In the genomic region with DNA sequence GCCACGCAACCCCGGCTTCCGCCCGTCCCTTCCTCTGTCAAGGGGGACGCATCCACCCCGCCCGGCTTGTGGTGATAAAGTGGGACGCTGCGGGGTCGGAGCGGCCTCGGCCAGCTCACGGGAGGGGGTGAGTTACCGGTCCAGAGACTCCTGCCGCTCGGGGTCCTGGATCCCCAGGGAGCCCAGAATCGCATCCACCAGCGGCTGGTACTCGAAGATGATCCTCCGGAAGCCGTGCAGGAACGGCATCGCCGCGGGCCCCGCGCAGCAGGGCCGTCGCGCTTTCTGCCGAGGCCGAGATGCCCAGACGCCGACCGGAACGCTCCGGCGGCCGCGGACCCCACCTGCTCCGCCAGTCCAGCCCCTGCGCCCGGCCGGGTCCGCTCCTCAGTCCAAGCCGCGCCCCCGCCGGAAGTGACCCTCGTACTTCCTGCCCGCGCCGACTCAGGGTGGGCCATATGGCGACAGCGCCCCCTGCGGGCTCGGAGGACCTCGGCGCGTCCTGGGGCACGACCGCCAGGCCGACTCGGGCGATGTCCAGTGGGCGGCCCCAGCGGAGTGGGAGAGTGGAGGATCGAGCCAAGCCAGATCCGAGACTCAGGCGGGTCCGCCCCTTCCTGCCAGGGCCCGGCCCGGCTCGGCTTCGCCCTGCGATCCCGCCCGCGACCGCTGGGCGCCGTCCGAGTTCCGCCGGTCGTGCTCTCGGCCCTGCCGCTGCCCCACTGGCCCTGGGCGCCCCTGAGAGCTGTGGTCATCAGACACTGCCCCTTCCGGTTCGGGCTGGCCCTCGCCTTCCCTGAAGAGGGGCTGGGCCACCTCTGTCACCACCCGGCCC, we compare ENCODE assay signal across 8 cellular contexts. TPM values are rescaled to one million over a fixed set of nuclear protein-coding genes. Genes with fewer than 3 reads are reported as not detected.
A peak's percentile ranks its signal among the peaks of the same experiment; 100 is the strongest.
DNase-seq lines count a peak whose midpoint lies in the region; ATAC-seq and TF ChIP-seq lines count a peak whose summit lies in the region.

A gene with protein sequence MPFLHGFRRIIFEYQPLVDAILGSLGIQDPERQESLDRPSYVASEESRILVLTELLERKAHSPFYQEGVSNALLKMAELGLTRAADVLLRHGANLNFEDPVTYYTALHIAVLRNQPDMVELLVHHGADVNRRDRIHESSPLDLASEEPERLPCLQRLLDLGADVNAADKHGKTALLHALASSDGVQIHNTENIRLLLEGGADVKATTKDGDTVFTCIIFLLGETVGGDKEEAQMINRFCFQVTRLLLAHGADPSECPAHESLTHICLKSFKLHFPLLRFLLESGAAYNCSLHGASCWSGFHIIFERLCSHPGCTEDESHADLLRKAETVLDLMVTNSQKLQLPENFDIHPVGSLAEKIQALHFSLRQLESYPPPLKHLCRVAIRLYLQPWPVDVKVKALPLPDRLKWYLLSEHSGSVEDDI (minus strand): TSS at position 401 of the 835 bp plus-strand sequence. CDS start 152 bp downstream, at position 249.

- H3K4me1 Mint-ChIP-seq in natural killer cell: peaks cover 6 to 37% of the 10 kb centered on the region in 2 donors

- DNase-seq in RPMI7951 (ENCODE audit: low read depth): peak; percentile 94
- DNase-seq in activated T-helper 1 cell treated with anti-CD3 and anti-CD28 coated beads, Interleukin-2, amount 50 U/mL, for 16 hours (ENCODE audit: low read depth in 1 of 2, low spot score in 1 of 2): peak; percentile 92 to 93
- DNase-seq in fibroblast of mammary gland (ENCODE audit: low read depth): peak; percentile 96
- peak; percentile 98 for DNase-seq in natural killer cell
- peak; percentile 95 for DNase-seq in stimulated activated naive CD4-positive, alpha-beta T cell treated with Interleukin-2 at 50 U/mL for 16 hours (lab: John Stamatoyannopoulos, UW)

- peak; percentile 83 for ATAC-seq in GM21723 (IDR thresholded peaks at IDR 0.05; ENCODE audit: unreplicated experiment)
- peak; percentile 88 to 97 (median 89) for ATAC-seq in natural killer cell

- H3K9ac ChIP-seq in KMS-11: peak within 1 kb of the TSS; percentile 37; the same call in 1 of the 2 replicates

- intact Hi-C loops in natural killer cell (cut with micrococcal nuclease): loop anchor here (1.0 kb wide), 2 partner anchors 16 to 141 kb away; partner anchors contain the start of gene NTMT1

- H3K27ac ChIP-seq in DOHH2 (ENCODE audit: low read depth, low read length) (no peak within 1 kb of the TSS), KMS-11 (no peak within 1 kb of the TSS)

- H3K27me3 ChIP-seq in DOHH2 (ENCODE audit: control insufficient read depth, low read length) (no peaks in the 10 kb centered on the region), KMS-11 (ENCODE audit: insufficient read depth, low read depth) (peaks cover 16% of the 10 kb centered on the region; the same call in 1 of the 2 replicates)

- H4K20me1 ChIP-seq in DOHH2 (ENCODE audit: control insufficient read depth, insufficient read depth, low read depth, low read length) (0 out of 2 replicates have a peak, but pooled peaks cover 17% of the 10 kb centered on the region), KMS-11 (ENCODE audit: insufficient read depth) (no peaks in the 10 kb centered on the region)

- peaks cover 16% of the 10 kb centered on the region for H3K4me1 ChIP-seq in DOHH2 (ENCODE audit: control insufficient read depth, low read length)
- no peaks in the 10 kb centered on the region for H3K4me1 ChIP-seq in KMS-11 (ENCODE audit: low read depth, poor library complexity, severe bottlenecking)

- peaks cover 33% of the 10 kb centered on the region for H3K79me2 ChIP-seq in DOHH2 (ENCODE audit: control insufficient read depth, low read length)
- H3K79me2 ChIP-seq in KMS-11 (ENCODE audit: insufficient read depth, low read depth): peaks cover 18% of the 10 kb centered on the region; the same call in 1 of the 2 replicates

- no peaks in the 10 kb centered on the region for H3K27me3 Mint-ChIP-seq in natural killer cell (ENCODE audit: low read depth in 2 of 2)

- H3F3A ChIP-seq in DOHH2 (ENCODE audit: control insufficient read depth, insufficient read depth): peaks cover 4% of the 10 kb centered on the region; the same call in 1 of the 2 replicates

- H3K27ac Mint-ChIP-seq in natural killer cell: peak within 1 kb of the TSS; percentile 80 to 82

- H3K9me3 Mint-ChIP-seq in natural killer cell: no peaks in the 10 kb centered on the region

- peak within 1 kb of the TSS; percentile 100 for H3K4me3 ChIP-seq in DOHH2 (ENCODE audit: low read length)
- H3K4me3 ChIP-seq in KMS-11 (IDR thresholded peaks at IDR 0.05; ENCODE audit: insufficient read depth, low read depth, low read length): no peak within 1 kb of the TSS
- peak within 1 kb of the TSS; percentile 84 for H3K4me3 ChIP-seq in fibroblast of mammary gland (ENCODE audit: control insufficient read depth, low read depth, low read length)

- peaks cover 30% of the 10 kb centered on the region for H3K36me3 ChIP-seq in DOHH2 (ENCODE audit: control insufficient read depth, low read length)
- H3K36me3 ChIP-seq in KMS-11 (ENCODE audit: insufficient read depth): no peaks in the 10 kb centered on the region

- H3K9me3 ChIP-seq in DOHH2 (ENCODE audit: control insufficient read depth, insufficient read depth, low read length): no peaks in the 10 kb centered on the region

- peak within 1 kb of the TSS; percentile 89 for H3K4me3 Mint-ChIP-seq in natural killer cell

- H3K36me3 Mint-ChIP-seq in natural killer cell: no peaks in the 10 kb centered on the region

- H3K4me2 ChIP-seq in DOHH2 (ENCODE audit: low read length): peak within 1 kb of the TSS; percentile 97
- peak within 1 kb of the TSS; percentile 88 for H3K4me2 ChIP-seq in KMS-11

- peak within 1 kb of the TSS; percentile 98 for H2AFZ ChIP-seq in KMS-11 (ENCODE audit: low read depth)

- TF ChIP-seq CTCF in DOHH2 (IDR thresholded peaks at IDR 0.05; ENCODE audit: low read depth, low read length, poor library complexity, severe bottlenecking) (peak; percentile 95), KMS-11 (conservative IDR thresholded peaks at IDR 0.05; ENCODE audit: low read depth, low read length) (peak; percentile 88), fibroblast of mammary gland (conservative IDR thresholded peaks at IDR 0.05; ENCODE audit: control insufficient read depth, insufficient read depth, low read depth, low read length) (peak; percentile 49), natural killer cell (IDR thresholded peaks at IDR 0.05) (peak; percentile 100)

- no peaks in the 10 kb centered on the region for H3K9me2 ChIP-seq in DOHH2 (replicated peaks; ENCODE audit: control insufficient read depth, low read length)

RNA-seq across cellular contexts. Expression of the gene that starts here (rescaled TPM):
- 10.3 and 12.2 TPM in 2 replicates for total RNA-seq in RPMI7951 (2014; rRNA removed; shearing (Covaris generic))
- total RNA-seq in natural killer cell: 10 to 100 TPM; 21.9 to 35.4 (median 32.4) TPM

Comparison
In these comparisons a context has a peak if more than half of its experiments do, and no peak if none do; other contexts are left out.
1. CTCF ChIP-seq: peak in every context shown above with its lines; median percentile 100 in natural killer cell; 95 in DOHH2; 88 in KMS-11; 49 in fibroblast of mammary gland.